Comparison of ENCODE assay signal across 8 cellular contexts in the genomic region with DNA sequence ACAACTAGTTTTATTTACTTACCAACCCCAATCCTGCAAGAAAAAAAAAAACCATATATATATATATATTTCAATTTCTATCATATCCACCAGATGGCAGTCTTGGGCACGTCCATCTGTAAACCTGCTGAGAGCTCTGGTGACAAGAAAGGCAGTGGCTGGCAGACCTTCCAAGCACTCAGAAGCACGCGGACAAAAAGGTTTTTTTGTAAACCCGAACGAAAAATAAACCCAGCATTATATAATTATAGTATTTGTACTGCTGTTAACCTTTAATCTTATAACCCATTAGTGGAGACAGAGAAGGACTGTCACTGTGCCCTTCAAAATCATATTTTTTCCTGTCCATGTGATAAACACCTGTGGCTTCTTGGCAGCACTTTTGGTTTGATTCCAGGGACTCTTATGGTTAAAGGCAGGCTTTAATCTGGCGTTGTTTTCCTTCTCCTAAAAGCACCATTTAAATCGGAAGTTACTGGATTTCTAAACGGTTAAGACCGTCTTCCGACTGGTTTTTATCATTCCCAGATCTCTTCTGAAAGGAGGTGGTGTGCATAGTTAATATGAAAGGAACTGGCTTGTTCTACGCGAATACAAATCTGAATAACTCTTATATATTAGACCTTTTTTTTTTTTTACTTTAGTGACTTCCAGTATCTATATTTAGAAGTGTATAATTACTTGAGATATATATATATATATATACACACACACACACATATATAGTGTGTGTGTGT. TPM values are rescaled to one million over a fixed set of nuclear protein-coding genes. Genes with fewer than 3 reads are reported as not detected.
DNase-seq lines count a peak whose midpoint lies in the region; ATAC-seq, FAIRE-seq and TF ChIP-seq lines count a peak whose summit lies in the region.

No MANE protein-coding gene starts in this region.

- H3K36me3 ChIP-seq in SJSA1 (no peaks in the 10 kb centered on the region), pancreas (no peaks in the 10 kb centered on the region), upper lobe of right lung (no peaks in the 10 kb centered on the region)

- DNase-seq in GDM1 (lab: John Stamatoyannopoulos, UW): peak; percentile 41
- DNase-seq in MV-4-11 (lab: John Stamatoyannopoulos, UW): peak; percentile 60
- peak; percentile 57 to 60 for DNase-seq in SJSA1 (ENCODE audit: low read depth in 1 of 2, low spot score in 2 of 2)
- DNase-seq in activated naive CD4-positive, alpha-beta T cell treated with anti-CD3 and anti-CD28 coated beads, Interleukin-2, amount 10 ng/mL, durations not matched to agents 7 days and 5 days: peak; percentile 68
- peak; percentile 89 for DNase-seq in globus pallidus (ENCODE audit: low spot score)
- DNase-seq in pancreas: peak in 4 of 6 donors; percentile 73 to 79 (median 76)
- no peak for DNase-seq in upper lobe of right lung

- H3K4me1 ChIP-seq in SJSA1 (replicated peaks) (peaks cover 3% of the 10 kb centered on the region; the same call in 1 of the 2 replicates), pancreas (peaks cover 23 to 31% (median 30%) of the 10 kb centered on the region in 3 donors), upper lobe of right lung (peaks cover 19% of the 10 kb centered on the region)

- H3K36me3 Mint-ChIP-seq in activated naive CD4-positive, alpha-beta T cell treated with anti-CD3 and anti-CD28 coated beads, Interleukin-2, amount 10 ng/mL, durations not matched to agents 7 days and 5 days: no peaks in the 10 kb centered on the region

- no peaks in the 10 kb centered on the region for H3K9me3 Mint-ChIP-seq in activated naive CD4-positive, alpha-beta T cell treated with anti-CD3 and anti-CD28 coated beads, Interleukin-2, amount 10 ng/mL, durations not matched to agents 7 days and 5 days

- H3K4me3 ChIP-seq in SJSA1: peak overlapping the region; percentile 12
- peak overlapping the region in 2 of 4 donors; percentile 17 to 19 for H3K4me3 ChIP-seq in pancreas
- H3K4me3 ChIP-seq in upper lobe of right lung: peak overlapping the region; percentile 32

- no peak overlapping the region for H3K27ac ChIP-seq in SJSA1
- peak overlapping the region; percentile 70 to 95 (median 83) for H3K27ac ChIP-seq in pancreas
- H3K27ac ChIP-seq in upper lobe of right lung: peak overlapping the region; percentile 9

- intact Hi-C loops in pancreas (cut with DNase I) (loop anchor here in 1 of 3 donors (5.0 kb wide), 1 partner anchor 48 kb away; no protein-coding TSS in a partner anchor), upper lobe of right lung (cut with DNase I) (no loop called here)

- peak overlapping the region; percentile 65 for H3K4me3 Mint-ChIP-seq in activated naive CD4-positive, alpha-beta T cell treated with anti-CD3 and anti-CD28 coated beads, Interleukin-2, amount 10 ng/mL, durations not matched to agents 7 days and 5 days

- H3K27me3 ChIP-seq in SJSA1 (replicated peaks) (no peaks in the 10 kb centered on the region; the same call in 1 of the 2 replicates), pancreas (no peaks in the 10 kb centered on the region), upper lobe of right lung (no peaks in the 10 kb centered on the region)

- ATAC-seq in pancreas: peak; percentile 73 to 87 (median 83)
- peak; percentile 93 for ATAC-seq in upper lobe of right lung
- ATAC-seq in GM18909 (IDR thresholded peaks at IDR 0.05; ENCODE audit: poor library complexity, unreplicated experiment): no peak

- CTCF ChIA-PET in activated naive CD4-positive, alpha-beta T cell treated with anti-CD3 and anti-CD28 coated beads, Interleukin-2, amount 10 ng/mL, durations not matched to agents 7 days and 5 days (lab: Charles Lee): interaction anchor here (0.6 to 2.1 kb wide), 10 partner anchors 12 to 235 kb away, joined by 3 to 9 read pairs (median 4); no protein-coding TSS in a partner anchor

- peak; percentile 80 for FAIRE-seq in pancreas (lab: Jason Lieb, UNC)

- 1% methylated on average over 12 of the region's 12 CpGs for WGBS in pancreas, 2 donors

- H3K4me1 Mint-ChIP-seq in activated naive CD4-positive, alpha-beta T cell treated with anti-CD3 and anti-CD28 coated beads, Interleukin-2, amount 10 ng/mL, durations not matched to agents 7 days and 5 days: peaks cover 8% of the 10 kb centered on the region

- H3K27ac Mint-ChIP-seq in activated naive CD4-positive, alpha-beta T cell treated with anti-CD3 and anti-CD28 coated beads, Interleukin-2, amount 10 ng/mL, durations not matched to agents 7 days and 5 days: no peak overlapping the region

- TF ChIP-seq CTCF in pancreas (IDR thresholded peaks at IDR 0.05) (peak in 3 of 4 donors; percentile 36 to 54 (median 46)), upper lobe of right lung (IDR thresholded peaks at IDR 0.05) (peak; percentile 63)

- no peaks in the 10 kb centered on the region for H3K9me3 ChIP-seq in SJSA1 (replicated peaks)
- H3K9me3 ChIP-seq in pancreas: no peaks in the 10 kb centered on the region
- no peaks in the 10 kb centered on the region for H3K9me3 ChIP-seq in upper lobe of right lung

- H3K27me3 Mint-ChIP-seq in activated naive CD4-positive, alpha-beta T cell treated with anti-CD3 and anti-CD28 coated beads, Interleukin-2, amount 10 ng/mL, durations not matched to agents 7 days and 5 days: no peaks in the 10 kb centered on the region

RNA-seq across cellular contexts. Expression of a gene that starts 31.0 kb away (rescaled TPM):
- not detected in 2 replicates for total RNA-seq in SJSA1 (2014; rRNA removed; shearing (Covaris generic))
- total RNA-seq in pancreas (100 to 1,000 TPM in 1 of 6 donors, 10 to 100 TPM in 5; 50.5 to 112 (median 80.1) TPM), upper lobe of right lung (0.17 TPM)
- 100 to 1,000 TPM in 1 of 2 donors, 10 to 100 TPM in 1; 46.7 to 143 TPM for polyA plus RNA-seq in pancreas

Comparison
In these comparisons a context has a peak if more than half of its experiments do, and no peak if none do; other contexts are left out.
1. RNA of a gene that starts 31.0 kb away (total RNA-seq): 50.5 to 112 TPM in pancreas; 0.17 TPM in upper lobe of right lung (single experiment) and not detected in SJSA1; every median in the first group is over 10 times any median in the second.